In genomic region chr3:122793568-122794416, GRCh38 we compare ENCODE assay signal across 8 cellular contexts. TPM values are rescaled to one million over a fixed set of nuclear protein-coding genes. Genes with fewer than 3 reads are reported as not detected.
DNase-seq lines count a peak whose midpoint lies in the region; ATAC-seq and TF ChIP-seq lines count a peak whose summit lies in the region.

HSPBAP1 (minus strand) TSS chr3:122793831; CDS start chr3:122793680, 151 bp downstream.

- H3K27ac ChIP-seq in BLaER1 treated with 17β-estradiol and CSF1 and Interleukin-3, amounts not matched to agents 10 nM and 100 nM, result peak within 1 kb of the TSS; percentile 76 to 89 (median 82)
- peak within 1 kb of the TSS; percentile 95 to 97 (median 96) for H3K27ac ChIP-seq in esophagus squamous epithelium

- H3K4me2 ChIP-seq in BLaER1 treated with 17β-estradiol and CSF1 and Interleukin-3, amounts not matched to agents 10 nM and 100 nM, result peak within 1 kb of the TSS; percentile 88 to 97 (median 93)

- H3K27me3 Mint-ChIP-seq in natural killer cell (ENCODE audit: low read depth in 2 of 2), result no peaks in the 10 kb centered on the region
- H3K27me3 Mint-ChIP-seq in stimulated activated naive CD8-positive, alpha-beta T cell treated with anti-CD3 and anti-CD28 coated beads, Interleukin-15, Interleukin-2, amounts not matched to agents 100 ng/mL and 50 ng/mL, for 24 hours, result no peaks in the 10 kb centered on the region

- H3K36me3 ChIP-seq in BLaER1 treated with 17β-estradiol and CSF1 and Interleukin-3, amounts not matched to agents 10 nM and 100 nM, result peaks cover 0 to 6% (median 0%) of the 10 kb centered on the region in 11 experiments; a peak in 2 of 22 replicates
- no peaks in the 10 kb centered on the region for H3K36me3 ChIP-seq in esophagus squamous epithelium

- H3K9me3 Mint-ChIP-seq in natural killer cell, result no peaks in the 10 kb centered on the region
- no peaks in the 10 kb centered on the region for H3K9me3 Mint-ChIP-seq in stimulated activated naive CD8-positive, alpha-beta T cell treated with anti-CD3 and anti-CD28 coated beads, Interleukin-15, Interleukin-2, amounts not matched to agents 100 ng/mL and 50 ng/mL, for 24 hours

- H3K4me3 Mint-ChIP-seq in natural killer cell, result peak within 1 kb of the TSS; percentile 94
- H3K4me3 Mint-ChIP-seq in stimulated activated naive CD8-positive, alpha-beta T cell treated with anti-CD3 and anti-CD28 coated beads, Interleukin-15, Interleukin-2, amounts not matched to agents 100 ng/mL and 50 ng/mL, for 24 hours, result no peak within 1 kb of the TSS

- no peaks in the 10 kb centered on the region for H3K36me3 Mint-ChIP-seq in natural killer cell
- no peaks in the 10 kb centered on the region for H3K36me3 Mint-ChIP-seq in stimulated activated naive CD8-positive, alpha-beta T cell treated with anti-CD3 and anti-CD28 coated beads, Interleukin-15, Interleukin-2, amounts not matched to agents 100 ng/mL and 50 ng/mL, for 24 hours (ENCODE audit: low read depth)

- 0% methylated on average over 33 to 34 of the region's 46 CpGs for WGBS in esophagus squamous epithelium, 2 donors

- peak in 1 of 4 donors; percentile 74 for TF ChIP-seq POLR2A in esophagus squamous epithelium (IDR thresholded peaks at IDR 0.05)

- intact Hi-C loops in esophagus squamous epithelium (cut with DNase I) (loop anchor here (10.0 kb wide), 1 partner anchor 109 kb away; the partner anchor contains the start of gene PARP14), natural killer cell (cut with micrococcal nuclease) (loop anchor here (2.0 to 10.0 kb wide), 5 partner anchors 231 to 1045 kb away; partner anchors contain the start of genes DTX3L, EAF2, GOLGB1 and IQCB1)

- peak; percentile 93 for DNase-seq in HuH-7 (ENCODE audit: low spot score)
- peak; percentile 92 for DNase-seq in activated CD8-positive, alpha-beta memory T cell treated with anti-CD3 and anti-CD28 coated beads, Interleukin-2, amount 50 U/mL, for 48 hours
- no peak for DNase-seq in esophagus squamous epithelium (lab: John Stamatoyannopoulos, UW)
- DNase-seq in natural killer cell, result peak; percentile 92
- no peak for DNase-seq in NCI-H1092 treated with DMSO at 0.1 percent for 48 hours (lab: John Stamatoyannopoulos, UW)

- no peaks in the 10 kb centered on the region for H3K9me3 ChIP-seq in BLaER1 treated with 17β-estradiol and CSF1 and Interleukin-3, amounts not matched to agents 10 nM and 100 nM (replicated peaks in 1 of 11)
- H3K9me3 ChIP-seq in esophagus squamous epithelium, result no peaks in the 10 kb centered on the region

- peak within 1 kb of the TSS; percentile 71 to 85 (median 74) for H3K4me3 ChIP-seq in BLaER1 treated with 17β-estradiol and CSF1 and Interleukin-3, amounts not matched to agents 10 nM and 100 nM
- peak within 1 kb of the TSS; percentile 79 to 92 (median 82) for H3K4me3 ChIP-seq in esophagus squamous epithelium

- H4K20me1 ChIP-seq in BLaER1 treated with 17β-estradiol and CSF1 and Interleukin-3, amounts not matched to agents 10 nM and 100 nM, result peaks cover 0 to under 1% (median 0%) of the 10 kb centered on the region in 11 experiments; a peak in 1 of 22 replicates

- peaks cover 27 to 64% (median 32%) of the 10 kb centered on the region in 10 experiments for H3K4me1 ChIP-seq in BLaER1 treated with 17β-estradiol and CSF1 and Interleukin-3, amounts not matched to agents 10 nM and 100 nM
- peaks cover 4 to 88% (median 14%) of the 10 kb centered on the region in 3 donors for H3K4me1 ChIP-seq in esophagus squamous epithelium

- no peak within 1 kb of the TSS for H3K27ac Mint-ChIP-seq in natural killer cell
- H3K27ac Mint-ChIP-seq in stimulated activated naive CD8-positive, alpha-beta T cell treated with anti-CD3 and anti-CD28 coated beads, Interleukin-15, Interleukin-2, amounts not matched to agents 100 ng/mL and 50 ng/mL, for 24 hours, result peak within 1 kb of the TSS; percentile 83

- H3K4me1 Mint-ChIP-seq in natural killer cell, result peaks cover 20 to 25% of the 10 kb centered on the region in 2 donors
- peaks cover 31% of the 10 kb centered on the region for H3K4me1 Mint-ChIP-seq in stimulated activated naive CD8-positive, alpha-beta T cell treated with anti-CD3 and anti-CD28 coated beads, Interleukin-15, Interleukin-2, amounts not matched to agents 100 ng/mL and 50 ng/mL, for 24 hours (ENCODE audit: low read depth)

- H3K27me3 ChIP-seq in BLaER1 treated with 17β-estradiol and CSF1 and Interleukin-3, amounts not matched to agents 10 nM and 100 nM, result no peaks in the 10 kb centered on the region
- H3K27me3 ChIP-seq in esophagus squamous epithelium, result no peaks in the 10 kb centered on the region

- peak within 1 kb of the TSS; percentile 77 to 94 (median 87) for H3K9ac ChIP-seq in BLaER1 treated with 17β-estradiol and CSF1 and Interleukin-3, amounts not matched to agents 10 nM and 100 nM

- peak in 1 of 6 experiments; percentile 16 for TF ChIP-seq CTCF in esophagus squamous epithelium (IDR thresholded peaks at IDR 0.05)
- TF ChIP-seq CTCF in natural killer cell (IDR thresholded peaks at IDR 0.05), result no peak

- ATAC-seq in GM21381 (IDR thresholded peaks at IDR 0.05; ENCODE audit: unreplicated experiment) (peak; percentile 58), natural killer cell (peak; percentile 67 to 83 (median 78))

RNA-seq across cellular contexts. Expression of gene HSPBAP1, which starts in this region (rescaled TPM):
- total RNA-seq in esophagus squamous epithelium (10 to 100 TPM in 1 of 4 donors, 1 to 10 TPM in 3; 3.4 to 13.9 (median 4.0) TPM), natural killer cell (10 to 100 TPM; 19.7 to 24.7 (median 23.4) TPM)

Comparison
In these comparisons a context has a peak if more than half of its experiments do, and no peak if none do; other contexts are left out.
1. DNase-seq: peak in HuH-7 (single experiment), activated CD8-positive, alpha-beta memory T cell treated with anti-CD3 and anti-CD28 coated beads, Interleukin-2, amount 50 U/mL, for 48 hours (single experiment) and natural killer cell (single experiment); none in esophagus squamous epithelium (single experiment) and NCI-H1092 treated with DMSO at 0.1 percent for 48 hours (single experiment).